Comparison of ENCODE assay signal across 28 cellular contexts in the genomic region with DNA sequence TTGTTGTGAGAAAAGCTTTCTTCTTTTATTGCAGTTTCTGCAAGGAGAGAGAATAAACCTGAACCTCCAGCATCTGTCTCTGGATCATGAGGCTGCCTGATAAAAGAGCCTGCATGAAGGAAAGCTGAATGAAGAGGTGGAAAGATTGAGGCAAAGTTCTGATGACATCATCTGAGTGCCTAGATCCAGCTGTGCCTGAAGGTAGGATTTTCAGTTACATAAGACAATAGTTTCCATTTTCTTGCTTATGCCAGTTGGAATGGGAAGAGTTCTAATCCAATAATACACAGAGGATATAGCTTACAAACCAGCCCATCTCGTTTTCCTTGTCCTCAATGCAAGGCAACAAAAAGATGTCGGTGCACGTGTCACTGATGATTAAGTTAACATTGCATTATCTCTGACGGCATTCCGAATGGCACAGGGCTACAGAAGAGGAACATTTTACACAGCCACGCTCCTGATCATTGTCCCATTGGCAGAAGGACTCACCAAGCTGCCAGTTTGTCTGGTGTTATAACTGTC.
"Had no signal": no experiment of that assay in that cellular context is flagged by ENCODE, and none has a peak within 500 bp of the region (broad histone marks: within the 10 kb centered on the region; RNA-seq: fewer than 3 reads in every experiment).

No MANE protein-coding gene starts in this region.

- H3K27me3 ChIP-seq: ascending aorta, upper lobe of left lung, vagina had no signal

- H3K36me3 ChIP-seq: ascending aorta, brain microvascular endothelial cell, heart left ventricle, left lung, lower lobe of right lung, neutrophil, thoracic aorta, upper lobe of left lung, vagina had no signal

- H3K9me3 ChIP-seq: ascending aorta, heart left ventricle, left lung, lower lobe of right lung, mucosa of descending colon, neutrophil, thoracic aorta, upper lobe of left lung, vagina had no signal

- FAIRE-seq: islet of Langerhans had no signal

- DNase-seq: activated CD4-positive, alpha-beta memory T cell treated with anti-CD3 and anti-CD28 coated beads for 36 hours; activated CD4-positive, alpha-beta T cell treated with anti-CD3 and anti-CD28 coated beads, Interleukin-2, amount 10 ng/mL, durations not matched to agents 24 days and 14 days; activated CD4-positive, CD25-positive, alpha-beta regulatory T cell treated with anti-CD3 and anti-CD28 coated beads, Interleukin-2, amount 50 U/mL, for 72 hours; activated CD8-positive, alpha-beta memory T cell treated with anti-CD3 and anti-CD28 coated beads, Interleukin-2, amount 50 U/mL, for 4 hours; activated gamma-delta T cell; activated naive CD4-positive, alpha-beta T cell treated with anti-CD3 and anti-CD28 coated beads, Interleukin-2, amount 10 ng/mL, durations not matched to agents 7 days and 5 days; activated naive CD8-positive, alpha-beta T cell treated with anti-CD3 and anti-CD28 coated beads, Interleukin-2, amount 10 ng/mL, durations not matched to agents 7 days and 5 days; activated T-cell treated with anti-CD3 and anti-CD28 coated beads, Interleukin-2, amount 50 U/mL, for 1 hour; brain microvascular endothelial cell; dorsolateral prefrontal cortex; effector memory CD8-positive, alpha-beta T cell; foreskin fibroblast; heart left ventricle; left lung; lower lobe of right lung; mucosa of descending colon; stimulated activated CD4-positive, alpha-beta T cell treated with anti-CD3 and anti-CD28 coated beads, Interleukin-12 subunit alpha, Interleukin-12 subunit beta, amount 100 ng/mL, for 4 hours; stimulated activated CD4-positive, alpha-beta T cell treated with anti-CD3 and anti-CD28 coated beads, Interleukin-4, amount 100 ng/mL, for 1 hour; stimulated activated naive CD8-positive, alpha-beta T cell treated with anti-CD3 and anti-CD28 coated beads, Interleukin-15, Interleukin-2, amounts not matched to agents 100 U/mL and 50 U/mL, for 24 hours; T-helper 2 cell; upper lobe of left lung had no signal

- H3K27ac ChIP-seq: ascending aorta, brain microvascular endothelial cell, coronary artery, dorsolateral prefrontal cortex, heart left ventricle, left lung, lower lobe of right lung, neutrophil, thoracic aorta, vagina had no signal

- H3K4me3 ChIP-seq: ascending aorta, coronary artery, dorsolateral prefrontal cortex, heart left ventricle, left lung, lower lobe of right lung, mucosa of descending colon, skin epidermis, thoracic aorta, upper lobe of left lung, vagina had no signal

- ATAC-seq: effector memory CD8-positive, alpha-beta T cell; heart left ventricle; left lung; lower lobe of right lung; mucosa of descending colon; stimulated activated naive CD8-positive, alpha-beta T cell treated with anti-CD3 and anti-CD28 coated beads, Interleukin-15, Interleukin-2, amounts not matched to agents 100 U/mL and 50 U/mL, for 24 hours had no signal
